26 cellular contexts compared by ENCODE assay signal in genomic region chr6:138328210-138328609, GRCh38. TPM values are rescaled to one million over a fixed set of nuclear protein-coding genes. Genes with fewer than 3 reads are reported as not detected.
"Had no signal": no experiment of that assay in that cellular context is flagged by ENCODE, and none has a peak within 500 bp of the region (broad histone marks: within the 10 kb centered on the region; RNA-seq: fewer than 3 reads in every experiment).

No MANE protein-coding gene starts in this region.

- H3K27ac Mint-ChIP-seq: naive thymus-derived CD4-positive, alpha-beta T cell had no signal

- DNase-seq: cortex of kidney; dorsolateral prefrontal cortex; effector CD8-positive, alpha-beta T cell; heart left ventricle; hippocampal formation; left colon; left ventricle myocardium superior; naive thymus-derived CD4-positive, alpha-beta T cell; posterior cingulate gyrus; stimulated activated CD4-positive, alpha-beta T cell treated with anti-CD3 and anti-CD28 coated beads, Interleukin-2, amount 100 ng/mL, for 24 hours; stimulated activated naive CD4-positive, alpha-beta T cell treated with Interleukin-2 at 50 U/mL for 16 hours; tibial artery; upper lobe of left lung; uterus had no signal

- ATAC-seq: heart left ventricle; left colon; left ventricle myocardium superior; naive thymus-derived CD4-positive, alpha-beta T cell; sciatic nerve had no signal

- H3K9me3 Mint-ChIP-seq: neural crest cell had no signal

- H3K4me3 Mint-ChIP-seq: naive thymus-derived CD4-positive, alpha-beta T cell; neural crest cell had no signal

- H3K4me3 ChIP-seq: dorsolateral prefrontal cortex, heart left ventricle, skin epidermis, tibial artery, upper lobe of left lung, uterus had no signal

- H3K9me3 ChIP-seq: heart left ventricle, tibial artery, upper lobe of left lung, uterus had no signal

- H3K4me1 Mint-ChIP-seq: naive thymus-derived CD4-positive, alpha-beta T cell; neural crest cell had no signal

RNA-seq across cellular contexts. Expression of gene SMIM28, which starts 49.5 kb away (rescaled TPM):
- total RNA-seq: dorsolateral prefrontal cortex; frontal cortex; glomerular endothelial cell; heart left ventricle; kidney epithelial cell; left ventricle myocardium superior; lung microvascular endothelial cell; mesenteric fat pad; mononuclear cell; naive thymus-derived CD4-positive, alpha-beta T cell; neural crest cell; osteocyte; pulmonary artery endothelial cell; sciatic nerve; temporal lobe; upper lobe of left lung; uterus had no signal
